In genomic region chr9:75889977-75890540, GRCh38 we compare ENCODE assay signal across 8 cellular contexts. TPM values are rescaled to one million over a fixed set of nuclear protein-coding genes. Genes with fewer than 3 reads are reported as not detected.
A peak's percentile ranks its signal among the peaks of the same experiment; 100 is the strongest.
DNase-seq lines count a peak whose midpoint lies in the region; ATAC-seq, FAIRE-seq and TF ChIP-seq lines count a peak whose summit lies in the region.

No MANE protein-coding gene starts in this region.

- H3K9me3 ChIP-seq in A673 (ENCODE audit: low read depth, low read length, poor library complexity, severe bottlenecking), result no peaks in the 10 kb centered on the region
- no peaks in the 10 kb centered on the region for H3K9me3 ChIP-seq in GM12878 (replicated peaks; ENCODE audit: control insufficient read depth, insufficient read depth, low read length)
- H3K9me3 ChIP-seq in iPS DF 6.9 (ENCODE audit: control insufficient read depth, insufficient read depth, low read length), result no peaks in the 10 kb centered on the region

- H3K79me2 ChIP-seq in GM12878 (ENCODE audit: control insufficient read depth, insufficient read depth, low read length), result no peaks in the 10 kb centered on the region

- POLR2A ChIA-PET in A673 (lab: Charles Lee; ENCODE audit: low non-redundant PET), result interaction anchor here (0.6 kb wide), 1 partner anchor 1515 kb away, joined by 3 read pairs; no protein-coding TSS in a partner anchor
- POLR2A ChIA-PET in GM12878 (lab: Charles Lee), result no interaction called here

- RAD21 ChIA-PET in GM12878 (lab: Charles Lee; ENCODE audit: unreplicated experiment), result no interaction called here

- FAIRE-seq in GM12878 (lab: Jason Lieb, UNC), result peak; percentile 38

- no peak overlapping the region for H3K9ac ChIP-seq in GM12878 (ENCODE audit: control insufficient read depth, insufficient read depth, low read length)

- H3K27me3 ChIP-seq in A673 (replicated peaks; ENCODE audit: insufficient read depth, low read depth, low read length, poor library complexity), result peaks cover 73% of the 10 kb centered on the region
- peaks cover 0 to 13% of the 10 kb centered on the region in 2 experiments for H3K27me3 ChIP-seq in GM12878 (replicated peaks in 1 of 2; ENCODE audit: control insufficient read depth in 2 of 2, insufficient read depth in 2 of 2, low read length in 1 of 2)
- no peaks in the 10 kb centered on the region for H3K27me3 ChIP-seq in iPS DF 6.9 (ENCODE audit: control insufficient read depth, insufficient read depth, low read length)

- DNase-seq in A673 (ENCODE audit: low spot score), result peak; percentile 41
- DNase-seq in NCI-H69 (lab: John Stamatoyannopoulos, UW), result peak; percentile 35
- DNase-seq in GM12878 (ENCODE audit: low read depth, low spot score), result no peak
- no peak for DNase-seq in iPS DF 6.9 (ENCODE audit: low read depth, low spot score)
- no peak for DNase-seq in retinal pigment epithelial cell (ENCODE audit: low read depth)
- no peak for DNase-seq in NCI-H1694 treated with DMSO at 0.1 percent for 48 hours (lab: John Stamatoyannopoulos, UW)
- DNase-seq in epidermal melanocyte (ENCODE audit: insufficient read length, low spot score), result no peak

- ATAC-seq in GM18909 (IDR thresholded peaks at IDR 0.05; ENCODE audit: poor library complexity, unreplicated experiment), result peak; percentile 13
- no peak for ATAC-seq in GM12878

- no peak for TF ChIP-seq EP300 in GM12878 (IDR thresholded peaks at IDR 0.05; ENCODE audit: borderline replicate concordance in 1 of 2, control insufficient read depth in 1 of 2, low read depth in 2 of 2, low read length in 2 of 2)

- intact Hi-C loops in A673 (cut with micrococcal nuclease; ENCODE audit: unreplicated experiment), result loop anchor here (10.0 kb wide), 1 partner anchor 415 kb away; no protein-coding TSS in a partner anchor
- intact Hi-C loops in GM12878 (cut with micrococcal nuclease; ENCODE audit: unreplicated experiment), result no loop called here

- TF ChIP-seq CTCF in A673 (conservative IDR thresholded peaks at IDR 0.05; ENCODE audit: low read depth, low read length) (no peak), GM12878 (IDR thresholded peaks at IDR 0.05 in 2 of 3, conservative IDR thresholded peaks at IDR 0.05 in 1 of 3; ENCODE audit: control insufficient read depth in 2 of 3, extremely low read depth in 1 of 3, insufficient read depth in 1 of 3, low read depth in 3 of 3, low read length in 3 of 3) (no peak), retinal pigment epithelial cell (conservative IDR thresholded peaks at IDR 0.05; ENCODE audit: low read depth, low read length) (no peak)

- BruUV-seq in A673 (replicated peaks; lab: Mats Ljungman, UMichigan) (no TSS peak), GM12878 (replicated peaks; lab: Mats Ljungman, UMichigan) (no TSS peak)

- no peak for TF ChIP-seq RAD21 in GM12878 (IDR thresholded peaks at IDR 0.05; ENCODE audit: insufficient read depth, low read depth, low read length)

- no peak for TF ChIP-seq POLR2A in GM12878 (IDR thresholded peaks at IDR 0.05; ENCODE audit: low read depth, low read length)

- H2AFZ ChIP-seq in GM12878 (ENCODE audit: control insufficient read depth, low read depth, low read length), result no peak overlapping the region

- SMC1A ChIA-PET in GM12878 (lab: Charles Lee; ENCODE audit: uncharacterized antibody, unreplicated experiment), result interaction anchor here (1.3 kb wide), 1 partner anchor 9 kb away, joined by 3 read pairs; no protein-coding TSS in a partner anchor

- CTCF ChIA-PET in A673 (lab: Charles Lee), result interaction anchor here (0.7 kb wide), 1 partner anchor 705 kb away, joined by 3 read pairs; no protein-coding TSS in a partner anchor
- CTCF ChIA-PET in GM12878 (lab: Yijun Ruan, JAX), result no interaction called here

- peak overlapping the region; percentile 68 for H3K4me2 ChIP-seq in GM12878 (ENCODE audit: control insufficient read depth, insufficient read depth)

- H3K27ac ChIP-seq in A673 (ENCODE audit: low read depth, low read length, poor library complexity, severe bottlenecking) (no peak overlapping the region), GM12878 (ENCODE audit: control insufficient read depth, insufficient read depth) (no peak overlapping the region), iPS DF 6.9 (ENCODE audit: low read length) (no peak overlapping the region)

- H4K20me1 ChIP-seq in GM12878 (ENCODE audit: control insufficient read depth, insufficient read depth), result no peaks in the 10 kb centered on the region

- 14% methylated on average over 28 of the region's 28 CpGs for WGBS in GM12878 (ENCODE audit: insufficient coverage, insufficient replicate concordance, low lambda C conversion rate, missing lambda C conversion rate)
- no CpG with 5 or more reads among the region's 28 CpGs for WGBS in iPS DF 6.9 (ENCODE audit: insufficient coverage, insufficient read length)

- H3K4me1 ChIP-seq in A673 (ENCODE audit: insufficient read depth, low read length, poor library complexity, severe bottlenecking) (no peaks in the 10 kb centered on the region), GM12878 (ENCODE audit: control insufficient read depth, insufficient read depth, low read length) (no peaks in the 10 kb centered on the region), iPS DF 6.9 (ENCODE audit: control insufficient read depth, insufficient read depth, low read length) (peaks cover 1% of the 10 kb centered on the region; the same call in 1 of the 2 replicates)

- H3K4me3 ChIP-seq in A673 (ENCODE audit: low read depth, low read length, poor library complexity, severe bottlenecking) (peak overlapping the region; percentile 48), GM12878 (no peak overlapping the region), iPS DF 6.9 (ENCODE audit: low read length) (peak overlapping the region; percentile 87; the same call in 1 of the 2 replicates), retinal pigment epithelial cell (ENCODE audit: low read length) (peak overlapping the region; percentile 68)

- in situ Hi-C loops in GM12878 (cut with MboI), result no loop called here

- H3K36me3 ChIP-seq in A673 (ENCODE audit: insufficient read depth, low read length, poor library complexity, severe bottlenecking) (no peaks in the 10 kb centered on the region), GM12878 (ENCODE audit: control insufficient read depth in 2 of 2, insufficient read depth in 2 of 2, low read length in 1 of 2) (no peaks in the 10 kb centered on the region), iPS DF 6.9 (ENCODE audit: control insufficient read depth, insufficient read depth, low read length) (no peaks in the 10 kb centered on the region)

TF ChIP-seq in GM12878, 131 proteins besides CTCF, POLR2A, EP300 and RAD21:
- TF ChIP-seq SUZ12 (IDR thresholded peaks at IDR 0.05; ENCODE audit: unreplicated experiment), result peak; percentile 19
- TF ChIP-seq EZH2 (IDR thresholded peaks at IDR 0.05; ENCODE audit: borderline replicate concordance, control insufficient read depth, low read depth, low read length), result 0 out of 2 replicates have a peak, but pooled peaks have one; percentile 40
- peak; percentile 23; the same call in 1 of the 2 replicates for TF ChIP-seq RUNX3 (IDR thresholded peaks at IDR 0.05; ENCODE audit: low read length)
- no peak for TF ChIP-seq ZNF592 (IDR thresholded peaks at IDR 0.05)

RNA-seq across cellular contexts. Expression of gene PCSK5, which starts 0.4 kb away (rescaled TPM):
- total RNA-seq in A673 (2021) (0.17 and 0.26 TPM in 2 replicates), GM12878 (2014; rRNA removed) (0.06 TPM in 1 of 2 replicates, not detected in the other), GM12878 (2014; rRNA removed; fragmentation: Illumina TruSeq; extraction: Trizol) (0.04 TPM in 1 of 2 replicates, not detected in the other), GM12878 (2021) (0.11 and 0.13 TPM in 2 replicates)
- total RNA-seq in GM12878 (2013; cell fraction: nucleolus; rRNA removed), result not detected in 2 replicates
- not detected for polyA plus RNA-seq in GM12878 (2011; ENCODE audit: low read depth)
- polyA plus RNA-seq in GM12878 (2011; rRNA removed) (0.04 TPM in 1 of 2 replicates, not detected in the other), GM12878 (2014; fragmentation: Illumina TruSeq; extraction: Trizol) (0.01 TPM in 1 of 2 replicates, not detected in the other), GM12878 (2014; fragmentation: Nextera tagmentation; extraction: Ambion mirVana) (under 1 TPM in 1 of 2 experiments, not detected in 1; 0.04 TPM), GM12878 (2014; rRNA removed) (0.04 TPM in 1 of 2 replicates, not detected in the other), GM12878 (2016; fragmentation: Nextera tagmentation; extraction: Ambion mirVana) (under 1 TPM in 1 of 2 experiments, not detected in 1; 0.12 TPM)
- polyA plus RNA-seq in GM12878 (2011; cell fraction: cytosol; rRNA removed), result 0.02 TPM in 1 of 2 replicates, not detected in the other
- polyA plus RNA-seq in GM12878 (2011; cell fraction: nucleus; rRNA removed), result not detected in 2 replicates
- not detected in 2 replicates for polyA plus RNA-seq in GM12878 (2012)
- polyA minus RNA-seq in GM12878 (2011; rRNA and poly(A)+ RNA removed), result not detected in 2 replicates
- not detected in 2 replicates for polyA minus RNA-seq in GM12878 (2011; cell fraction: cytosol; rRNA and poly(A)+ RNA removed)
- polyA minus RNA-seq in GM12878 (2011; cell fraction: nucleus; rRNA and poly(A)+ RNA removed), result not detected in 2 replicates

Comparison
In these comparisons a context has a peak if more than half of its experiments do, and no peak if none do; other contexts are left out.
1. DNase-seq: peak in A673 (single experiment) and NCI-H69 (single experiment); none in GM12878 (single experiment), iPS DF 6.9 (single experiment), retinal pigment epithelial cell (single experiment), NCI-H1694 treated with DMSO at 0.1 percent for 48 hours (single experiment) and epidermal melanocyte (single experiment).